ENCODE assay signal across 18 cellular contexts in genomic region chr20:39464238-39464637, GRCh38.
DNase-seq lines count a peak whose midpoint lies in the region; ATAC-seq and TF ChIP-seq lines count a peak whose summit lies in the region.
"Had no signal": no experiment of that assay in that cellular context is flagged by ENCODE, and none has a peak within 500 bp of the region (broad histone marks: within the 10 kb centered on the region; RNA-seq: fewer than 3 reads in every experiment).

No MANE protein-coding gene starts in this region.

- no peaks in the 10 kb centered on the region for H3K79me2 ChIP-seq in parathyroid adenoma

- H3K4me1 ChIP-seq in parathyroid adenoma = peaks cover 13% of the 10 kb centered on the region
- H3K4me1 ChIP-seq: A549, Caco-2 had no signal

- in situ Hi-C loops in ACHN (cut with HindIII; ENCODE audit: low pct_ligation_motif_present, low pct_unique_long_range_greater_than_20kb, low sequenced_read_pairs) = no loop called here

- no peak overlapping the region for H3K4me3 ChIP-seq in parathyroid adenoma (ENCODE audit: low read depth, low read length)
- H3K4me3 ChIP-seq: A549 had no signal

- H3K27me3 ChIP-seq in parathyroid adenoma (ENCODE audit: control insufficient read depth, insufficient read depth, low read length) = no peaks in the 10 kb centered on the region

- H3K27ac Mint-ChIP-seq in T-helper 2 cell treated with Interferon-gamma antibody and Interleukin-4, amounts not matched to agents 5 μg/mL and 100 μg/mL, for 36 hours = no peak overlapping the region
- H3K27ac Mint-ChIP-seq in WTC11 = no peak overlapping the region
- H3K27ac Mint-ChIP-seq: CD4-positive, CD25-positive, alpha-beta regulatory T cell; CD8-positive, alpha-beta T cell had no signal

- no peak overlapping the region for H3K4me3 Mint-ChIP-seq in T-helper 2 cell treated with Interferon-gamma antibody and Interleukin-4, amounts not matched to agents 5 μg/mL and 100 μg/mL, for 36 hours
- H3K4me3 Mint-ChIP-seq in WTC11 = no peak overlapping the region
- H3K4me3 Mint-ChIP-seq: CD4-positive, CD25-positive, alpha-beta regulatory T cell; CD8-positive, alpha-beta T cell had no signal

- H3K27ac ChIP-seq in parathyroid adenoma = peak overlapping the region; percentile 36
- H3K27ac ChIP-seq: A549 had no signal

- no peak overlapping the region for H3K9ac ChIP-seq in parathyroid adenoma

- no peaks in the 10 kb centered on the region for H3K36me3 Mint-ChIP-seq in T-helper 2 cell treated with Interferon-gamma antibody and Interleukin-4, amounts not matched to agents 5 μg/mL and 100 μg/mL, for 36 hours (ENCODE audit: low read depth)
- H3K36me3 Mint-ChIP-seq in WTC11 = no peaks in the 10 kb centered on the region
- H3K36me3 Mint-ChIP-seq: CD4-positive, CD25-positive, alpha-beta regulatory T cell; CD8-positive, alpha-beta T cell had no signal

- ATAC-seq in SK-N-SH treated with all-trans-retinoic acid at 6 μM for 48 hours = no peak
- no peak for ATAC-seq in WTC11
- ATAC-seq: A549; CD8-positive, alpha-beta T cell had no signal

- no peaks in the 10 kb centered on the region for H3K9me3 Mint-ChIP-seq in T-helper 2 cell treated with Interferon-gamma antibody and Interleukin-4, amounts not matched to agents 5 μg/mL and 100 μg/mL, for 36 hours
- peaks cover 13% of the 10 kb centered on the region for H3K9me3 Mint-ChIP-seq in WTC11
- H3K9me3 Mint-ChIP-seq: CD8-positive, alpha-beta T cell had no signal

- no peaks in the 10 kb centered on the region for H3K4me1 Mint-ChIP-seq in T-helper 2 cell treated with Interferon-gamma antibody and Interleukin-4, amounts not matched to agents 5 μg/mL and 100 μg/mL, for 36 hours (ENCODE audit: low read depth)
- H3K4me1 Mint-ChIP-seq in WTC11 = no peaks in the 10 kb centered on the region
- H3K4me1 Mint-ChIP-seq: CD4-positive, CD25-positive, alpha-beta regulatory T cell had no signal

- DNase-seq in NCI-H2029 (lab: John Stamatoyannopoulos, UW) (peak; percentile 14), NCI-H2029 treated with DMSO at 0.1 percent for 48 hours (lab: John Stamatoyannopoulos, UW) (no peak), SK-N-DZ (ENCODE audit: low spot score) (peak; percentile 90), ACHN (no peak), WTC11 (ENCODE audit: low spot score) (no peak)
- no peak for DNase-seq in T-helper 2 cell treated with Interferon-gamma antibody and Interleukin-4, amounts not matched to agents 5 μg/mL and 100 μg/mL, for 36 hours (ENCODE audit: low spot score)
- DNase-seq: 8988T; C1 segment of cervical spinal cord; Caco-2; CD4-positive, CD25-positive, alpha-beta regulatory T cell; CD8-positive, alpha-beta T cell; DMS153; DND-41; H7; HCEC 1CT had no signal

- H3K36me3 ChIP-seq in parathyroid adenoma (ENCODE audit: control insufficient read depth, insufficient read depth, low read length) = no peaks in the 10 kb centered on the region

- no peaks in the 10 kb centered on the region for H3K27me3 Mint-ChIP-seq in T-helper 2 cell treated with Interferon-gamma antibody and Interleukin-4, amounts not matched to agents 5 μg/mL and 100 μg/mL, for 36 hours (ENCODE audit: low read depth)
- peaks cover 3% of the 10 kb centered on the region for H3K27me3 Mint-ChIP-seq in WTC11 (ENCODE audit: low read depth)
- H3K27me3 Mint-ChIP-seq: CD4-positive, CD25-positive, alpha-beta regulatory T cell had no signal

- no peak for TF ChIP-seq CTCF in parathyroid adenoma (IDR thresholded peaks at IDR 0.05)
- no peak for TF ChIP-seq CTCF in WTC11 (IDR thresholded peaks at IDR 0.05)

- POLR2A ChIA-PET in WTC11 (lab: Charles Lee) = no interaction called here

- H2AFZ ChIP-seq in parathyroid adenoma = peak overlapping the region; percentile 25

- CTCF ChIA-PET in WTC11 (lab: Charles Lee) = no interaction called here

- no peaks in the 10 kb centered on the region for H3K9me3 ChIP-seq in parathyroid adenoma (ENCODE audit: control insufficient read depth, low read length)
- H3K9me3 ChIP-seq: A549 had no signal

- no peak overlapping the region for H3K4me2 ChIP-seq in parathyroid adenoma (ENCODE audit: low read length)
- H3K4me2 ChIP-seq: A549 had no signal

TF ChIP-seq in SK-N-SH treated with all-trans-retinoic acid at 6 μM for 48 hours, 23 proteins besides CTCF, POLR2A, EP300 and RAD21:
- no peak for TF ChIP-seq RARB (CRISPR knock-in tag; IDR thresholded peaks at IDR 0.05)
- TF ChIP-seq ZNF70 (CRISPR knock-in tag; IDR thresholded peaks at IDR 0.05) = peak; percentile 13; the same call in 1 of the 2 replicates

TF ChIP-seq in WTC11, 78 proteins besides CTCF, POLR2A, EP300 and RAD21:
- no peak for TF ChIP-seq GABPB1 (CRISPR knock-in tag; IDR thresholded peaks at IDR 0.05)
- no peak for TF ChIP-seq ERG (CRISPR knock-in tag; IDR thresholded peaks at IDR 0.05)
- TF ChIP-seq TEAD4 (CRISPR knock-in tag; IDR thresholded peaks at IDR 0.05) = no peak

Comparison
In these comparisons a context has a peak if more than half of its experiments do, and no peak if none do; other contexts are left out.
1. DNase-seq: peak in NCI-H2029 (single experiment) and SK-N-DZ (single experiment); none in NCI-H2029 treated with DMSO at 0.1 percent for 48 hours (single experiment), T-helper 2 cell treated with Interferon-gamma antibody and Interleukin-4, amounts not matched to agents 5 μg/mL and 100 μg/mL, for 36 hours (single experiment), ACHN (single experiment) and WTC11 (single experiment).